20 cellular contexts compared by ENCODE assay signal in the genomic region with DNA sequence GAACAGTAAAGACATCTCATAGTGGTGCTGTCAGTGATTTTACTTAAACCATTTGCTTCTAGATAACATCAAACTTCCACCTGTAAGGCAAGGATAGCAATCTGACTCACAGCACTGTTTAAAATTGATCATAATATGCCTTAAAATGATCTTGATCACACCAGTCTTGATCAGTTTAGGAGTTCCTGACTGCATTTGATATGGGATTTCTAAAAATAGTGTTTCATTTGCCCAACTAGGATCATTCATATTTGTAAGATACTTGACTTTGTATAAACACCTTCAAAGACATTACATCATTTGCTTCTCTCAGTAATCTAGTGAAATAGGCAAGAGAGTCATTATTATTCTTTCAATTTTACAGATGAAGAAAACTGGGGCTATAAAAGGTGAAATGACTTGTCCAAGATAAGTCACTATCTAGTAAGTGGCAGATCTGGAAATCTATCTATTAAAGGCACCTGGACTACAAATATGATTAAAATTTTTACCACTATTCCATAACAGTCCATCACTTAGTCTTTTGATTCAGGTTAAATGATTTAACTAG.
"Had no signal": no experiment of that assay in that cellular context is flagged by ENCODE, and none has a peak within 500 bp of the region (broad histone marks: within the 10 kb centered on the region; RNA-seq: fewer than 3 reads in every experiment).

No MANE protein-coding gene starts in this region.

- H3K4me3 Mint-ChIP-seq: activated CD4-positive, alpha-beta T cell treated with anti-CD3 and anti-CD28 coated beads, Interleukin-2, amount 10 ng/mL, durations not matched to agents 24 days and 14 days; activated CD8-positive, alpha-beta memory T cell treated with anti-CD3 and anti-CD28 coated beads, Interleukin-2, amount 10 ng/mL, durations not matched to agents 7 days and 5 days; activated CD8-positive, alpha-beta T cell treated with anti-CD3 and anti-CD28 coated beads, Interleukin-2, amount 10 ng/mL, durations not matched to agents 7 days and 5 days; activated naive CD4-positive, alpha-beta T cell treated with anti-CD3 and anti-CD28 coated beads for 36 hours; activated naive CD4-positive, alpha-beta T cell treated with anti-CD3 and anti-CD28 coated beads, Interleukin-2, amount 50 U/mL, for 24 hours; activated naive CD8-positive, alpha-beta T cell treated with anti-CD3 and anti-CD28 coated beads, Interleukin-2, amount 10 ng/mL, durations not matched to agents 7 days and 5 days; central memory CD8-positive, alpha-beta T cell; dendritic cell treated with granulocyte-macrophage colony-stimulating factor and Interleukin-4, amounts not matched to agents 40 ng/mL and 50 ng/mL, for 4 days; endodermal cell had no signal

- DNase-seq: activated CD4-positive, alpha-beta T cell treated with anti-CD3 and anti-CD28 coated beads, Interleukin-2, amount 10 ng/mL, durations not matched to agents 24 days and 14 days; activated CD8-positive, alpha-beta memory T cell treated with anti-CD3 and anti-CD28 coated beads, Interleukin-2, amount 10 ng/mL, durations not matched to agents 7 days and 5 days; activated CD8-positive, alpha-beta memory T cell treated with anti-CD3 and anti-CD28 coated beads, Interleukin-2, amount 50 U/mL, for 4 hours; activated CD8-positive, alpha-beta T cell treated with anti-CD3 and anti-CD28 coated beads, Interleukin-2, amount 10 ng/mL, durations not matched to agents 7 days and 5 days; activated effector memory CD4-positive, alpha-beta T cell treated with anti-CD3 and anti-CD28 coated beads, Interleukin-2, amount 50 U/mL, for 16 hours; activated naive CD4-positive, alpha-beta T cell treated with anti-CD3 and anti-CD28 coated beads for 36 hours; activated naive CD8-positive, alpha-beta T cell treated with anti-CD3 and anti-CD28 coated beads, Interleukin-2, amount 10 ng/mL, durations not matched to agents 7 days and 5 days; activated T-cell treated with anti-CD3 and anti-CD28 coated beads, Interleukin-2, amount 50 U/mL, for 48 hours; amniotic stem cell; anterior cingulate cortex; brain microvascular endothelial cell; dorsolateral prefrontal cortex; effector memory CD4-positive, alpha-beta T cell; endodermal cell; foreskin fibroblast; head of caudate nucleus had no signal

- H3K27me3 Mint-ChIP-seq: dendritic cell treated with granulocyte-macrophage colony-stimulating factor and Interleukin-4, amounts not matched to agents 40 ng/mL and 50 ng/mL, for 4 days had no signal

- H3K9me3 Mint-ChIP-seq: activated naive CD4-positive, alpha-beta T cell treated with anti-CD3 and anti-CD28 coated beads for 36 hours; activated naive CD4-positive, alpha-beta T cell treated with anti-CD3 and anti-CD28 coated beads, Interleukin-2, amount 50 U/mL, for 24 hours; central memory CD8-positive, alpha-beta T cell; endodermal cell had no signal

- H3K27ac Mint-ChIP-seq: activated CD8-positive, alpha-beta memory T cell treated with anti-CD3 and anti-CD28 coated beads, Interleukin-2, amount 10 ng/mL, durations not matched to agents 7 days and 5 days; activated CD8-positive, alpha-beta T cell treated with anti-CD3 and anti-CD28 coated beads, Interleukin-2, amount 10 ng/mL, durations not matched to agents 7 days and 5 days; activated naive CD4-positive, alpha-beta T cell treated with anti-CD3 and anti-CD28 coated beads for 36 hours; activated naive CD4-positive, alpha-beta T cell treated with anti-CD3 and anti-CD28 coated beads, Interleukin-2, amount 50 U/mL, for 24 hours; activated naive CD8-positive, alpha-beta T cell treated with anti-CD3 and anti-CD28 coated beads, Interleukin-2, amount 10 ng/mL, durations not matched to agents 7 days and 5 days; dendritic cell treated with granulocyte-macrophage colony-stimulating factor and Interleukin-4, amounts not matched to agents 40 ng/mL and 50 ng/mL, for 4 days; endodermal cell had no signal

- H3K36me3 Mint-ChIP-seq: activated CD8-positive, alpha-beta memory T cell treated with anti-CD3 and anti-CD28 coated beads, Interleukin-2, amount 10 ng/mL, durations not matched to agents 7 days and 5 days; activated naive CD4-positive, alpha-beta T cell treated with anti-CD3 and anti-CD28 coated beads, Interleukin-2, amount 50 U/mL, for 24 hours; activated naive CD8-positive, alpha-beta T cell treated with anti-CD3 and anti-CD28 coated beads, Interleukin-2, amount 10 ng/mL, durations not matched to agents 7 days and 5 days had no signal

- ATAC-seq: activated CD8-positive, alpha-beta memory T cell treated with anti-CD3 and anti-CD28 coated beads, Interleukin-2, amount 10 ng/mL, durations not matched to agents 7 days and 5 days; activated CD8-positive, alpha-beta T cell treated with anti-CD3 and anti-CD28 coated beads, Interleukin-2, amount 10 ng/mL, durations not matched to agents 7 days and 5 days; esophagus mucosa had no signal

- H3K4me1 Mint-ChIP-seq: activated naive CD4-positive, alpha-beta T cell treated with anti-CD3 and anti-CD28 coated beads, Interleukin-2, amount 50 U/mL, for 24 hours; central memory CD8-positive, alpha-beta T cell had no signal
